In genomic region chr13:42699922-42700321, GRCh38 we compare ENCODE assay signal across 19 cellular contexts.
DNase-seq lines count a peak whose midpoint lies in the region; FAIRE-seq and TF ChIP-seq lines count a peak whose summit lies in the region.
"Had no signal": no experiment of that assay in that cellular context is flagged by ENCODE, and none has a peak within 500 bp of the region (broad histone marks: within the 10 kb centered on the region; RNA-seq: fewer than 3 reads in every experiment).

No MANE protein-coding gene starts in this region.

- H3K9me3 Mint-ChIP-seq in immature natural killer cell: peaks cover 0 to 5% (median 0%) of the 10 kb centered on the region in 6 donors
- H3K9me3 Mint-ChIP-seq: CD8-positive, alpha-beta T cell had no signal

- H3K4me1 Mint-ChIP-seq in immature natural killer cell: peaks cover 15 to 34% of the 10 kb centered on the region in 2 donors
- H3K4me1 Mint-ChIP-seq: B cell; CD4-positive, CD25-positive, alpha-beta regulatory T cell had no signal

- peak overlapping the region in 3 of 6 donors; percentile 21 to 31 (median 25) for H3K27ac Mint-ChIP-seq in immature natural killer cell
- H3K27ac Mint-ChIP-seq: B cell; CD4-positive, CD25-positive, alpha-beta regulatory T cell; CD8-positive, alpha-beta T cell had no signal

- peak overlapping the region in 4 of 5 donors; percentile 11 to 48 (median 26) for H3K4me3 Mint-ChIP-seq in immature natural killer cell
- H3K4me3 Mint-ChIP-seq: B cell; CD4-positive, CD25-positive, alpha-beta regulatory T cell; CD8-positive, alpha-beta T cell had no signal

- no peaks in the 10 kb centered on the region for H3K36me3 ChIP-seq in Loucy (ENCODE audit: insufficient read depth, low read length)
- H3K36me3 ChIP-seq: BLaER1 had no signal

- peaks cover 19% of the 10 kb centered on the region for H3K4me1 ChIP-seq in Loucy (ENCODE audit: insufficient read depth, low read length, poor library complexity, severe bottlenecking)
- H3K4me1 ChIP-seq: BLaER1 had no signal

- H3K36me3 Mint-ChIP-seq in immature natural killer cell: peaks cover 0 to 3% (median 0%) of the 10 kb centered on the region in 3 donors
- H3K36me3 Mint-ChIP-seq: CD4-positive, CD25-positive, alpha-beta regulatory T cell; CD8-positive, alpha-beta T cell had no signal

- peaks cover 5% of the 10 kb centered on the region; the same call in 1 of the 2 replicates for H3F3A ChIP-seq in Loucy (ENCODE audit: low read depth)

- H3K9me3 ChIP-seq in Loucy (ENCODE audit: insufficient read depth, low read depth, low read length): no peaks in the 10 kb centered on the region
- H3K9me3 ChIP-seq: BLaER1 had no signal

- no peaks in the 10 kb centered on the region for H3K27me3 ChIP-seq in Loucy (ENCODE audit: insufficient read depth, low read length, poor library complexity, severe bottlenecking)
- H3K27me3 ChIP-seq: BLaER1 had no signal

- H3K9me2 ChIP-seq in Loucy (replicated peaks; ENCODE audit: low read depth, low read length): no peaks in the 10 kb centered on the region

- no peak for TF ChIP-seq POLR2A in GM12892 (IDR thresholded peaks at IDR 0.05; ENCODE audit: low read depth, low read length)

- peak overlapping the region; percentile 48 for H3K4me3 ChIP-seq in Loucy (ENCODE audit: low read length, poor library complexity, severe bottlenecking)
- H3K4me3 ChIP-seq: BLaER1, GM12878 had no signal

- DNase-seq in GM12892 (ENCODE audit: insufficient read length): no peak
- DNase-seq in immature natural killer cell: peak; percentile 38 to 55 (median 43)
- no peak for DNase-seq in central memory CD4-positive, alpha-beta T cell
- DNase-seq in hepatic stellate cell (ENCODE audit: low spot score): no peak
- DNase-seq in AG08396 (ENCODE audit: low spot score): no peak
- DNase-seq: CD4-positive, CD25-positive, alpha-beta regulatory T cell; CD8-positive, alpha-beta T cell; DMS 273 treated with DMSO at 0.1 percent for 48 hours; DMS79; EL; GDM1; H7; HCEC 1CT had no signal

- H3K4me2 ChIP-seq in Loucy (ENCODE audit: low read depth, low read length, poor library complexity, severe bottlenecking): peak overlapping the region; percentile 71
- H3K4me2 ChIP-seq: BLaER1 had no signal

- no peaks in the 10 kb centered on the region for H3K79me2 ChIP-seq in Loucy (ENCODE audit: insufficient read depth, low read length)

- FAIRE-seq in GM12892 (lab: Jason Lieb, UNC): peak; percentile 53
- FAIRE-seq: D721Med, GM12878, H1 had no signal

- TF ChIP-seq CTCF in Loucy (conservative IDR thresholded peaks at IDR 0.05; ENCODE audit: low read length): no peak

- H3K9ac ChIP-seq in Loucy (ENCODE audit: low read depth, low read length, poor library complexity, severe bottlenecking): peak overlapping the region; percentile 13
- H3K9ac ChIP-seq: BLaER1 had no signal

- peaks cover 8 to 9% (median 9%) of the 10 kb centered on the region in 3 donors for H3K27me3 Mint-ChIP-seq in immature natural killer cell (ENCODE audit: low read depth in 3 of 3)

- no peaks in the 10 kb centered on the region for H4K20me1 ChIP-seq in Loucy (ENCODE audit: insufficient read depth, low read length, poor library complexity, severe bottlenecking)
- H4K20me1 ChIP-seq: BLaER1 had no signal

- peak overlapping the region; percentile 14; the same call in 1 of the 2 replicates for H2AFZ ChIP-seq in Loucy (ENCODE audit: low read length)

Comparison
In these comparisons a context has a peak if more than half of its experiments do, and no peak if none do; other contexts are left out.
1. DNase-seq: peak in immature natural killer cell (3 of 3); none in GM12892 (single experiment), central memory CD4-positive, alpha-beta T cell (single experiment), hepatic stellate cell (single experiment) and AG08396 (single experiment).